In the genomic region with DNA sequence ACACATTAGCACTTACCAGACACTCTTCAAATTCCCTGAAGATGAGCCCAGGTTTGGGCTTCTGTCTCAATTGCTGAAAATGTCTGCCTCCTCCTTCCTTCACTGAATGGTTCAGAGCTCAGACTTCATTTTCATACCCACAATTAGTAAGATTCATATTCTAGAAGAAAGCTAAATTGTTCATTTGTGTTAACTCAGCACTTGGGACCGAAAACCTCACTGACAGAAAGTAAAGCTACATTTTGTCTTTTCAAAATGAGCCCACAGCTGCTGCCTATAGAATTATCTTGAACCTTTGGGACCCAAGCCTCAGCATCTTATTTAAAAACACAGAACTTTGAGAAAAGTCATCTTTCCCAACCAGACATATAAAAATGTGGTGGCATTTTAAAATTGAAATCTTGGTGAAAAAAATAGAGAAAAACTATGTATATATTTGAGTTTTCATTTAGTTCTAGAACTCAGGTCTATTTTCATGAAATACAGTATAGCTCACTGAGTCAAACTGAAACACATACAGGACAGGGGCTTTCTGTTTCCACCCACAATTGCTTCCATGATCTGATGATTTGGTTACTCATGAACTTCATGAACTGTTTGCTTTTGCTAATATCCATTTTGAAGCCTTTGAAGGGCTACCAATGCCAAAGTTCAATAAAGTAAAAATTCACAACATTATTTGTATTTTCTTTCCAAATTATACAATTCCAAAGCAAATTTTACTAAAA, we compare ENCODE assay signal across 16 cellular contexts.
DNase-seq lines count a peak whose midpoint lies in the region; ATAC-seq, FAIRE-seq and TF ChIP-seq lines count a peak whose summit lies in the region.
"Had no signal": no experiment of that assay in that cellular context is flagged by ENCODE, and none has a peak within 500 bp of the region (broad histone marks: within the 10 kb centered on the region; RNA-seq: fewer than 3 reads in every experiment).

No MANE protein-coding gene starts in this region.

- H3K27me3 Mint-ChIP-seq in activated CD8-positive, alpha-beta T cell treated with anti-CD3 and anti-CD28 coated beads for 36 hours = peaks cover 30% of the 10 kb centered on the region
- H3K27me3 Mint-ChIP-seq in activated CD8-positive, alpha-beta T cell treated with anti-CD3 and anti-CD28 coated beads, Interleukin-2, amount 10 ng/mL, durations not matched to agents 7 days and 5 days (ENCODE audit: low read depth) = no peaks in the 10 kb centered on the region
- peaks cover 44% of the 10 kb centered on the region for H3K27me3 Mint-ChIP-seq in activated naive CD8-positive, alpha-beta T cell treated with anti-CD3 and anti-CD28 coated beads, Interleukin-2, amount 50 U/mL, for 24 hours

- POLR2A ChIA-PET in activated CD8-positive, alpha-beta T cell treated with anti-CD3 and anti-CD28 coated beads for 36 hours (lab: Charles Lee) = no interaction called here
- POLR2A ChIA-PET in activated CD8-positive, alpha-beta T cell treated with anti-CD3 and anti-CD28 coated beads, Interleukin-2, amount 10 ng/mL, durations not matched to agents 7 days and 5 days (lab: Charles Lee) = no interaction called here
- POLR2A ChIA-PET in HepG2 (lab: Yijun Ruan, JAX) = no interaction called here

- no peak overlapping the region for H3K9ac ChIP-seq in HepG2 (ENCODE audit: insufficient read depth, low read depth, low read length)

- BruUV-seq in HepG2 (replicated peaks; lab: Mats Ljungman, UMichigan) = no TSS peak

- no peak overlapping the region for H3K4me2 ChIP-seq in HepG2 (ENCODE audit: low read depth, low read length)
- H3K4me2 ChIP-seq: PC-9 had no signal

- peak overlapping the region; percentile 55 for H3K27ac Mint-ChIP-seq in activated CD8-positive, alpha-beta T cell treated with anti-CD3 and anti-CD28 coated beads for 36 hours
- H3K27ac Mint-ChIP-seq in activated CD8-positive, alpha-beta T cell treated with anti-CD3 and anti-CD28 coated beads, Interleukin-2, amount 10 ng/mL, durations not matched to agents 7 days and 5 days = no peak overlapping the region
- peak overlapping the region; percentile 36 for H3K27ac Mint-ChIP-seq in activated naive CD8-positive, alpha-beta T cell treated with anti-CD3 and anti-CD28 coated beads, Interleukin-2, amount 50 U/mL, for 24 hours

- H4K20me1 ChIP-seq in HepG2 (ENCODE audit: insufficient read depth, low read length) = no peaks in the 10 kb centered on the region

- H3K27ac ChIP-seq in HepG2 (ENCODE audit: extremely low read length, insufficient read depth, low read length) = no peak overlapping the region
- H3K27ac ChIP-seq: neutrophil, PC-9, tibial nerve had no signal

- peak; percentile 54 for DNase-seq in activated CD8-positive, alpha-beta T cell treated with anti-CD3 and anti-CD28 coated beads for 36 hours
- DNase-seq in activated CD8-positive, alpha-beta T cell treated with anti-CD3 and anti-CD28 coated beads, Interleukin-2, amount 10 ng/mL, durations not matched to agents 7 days and 5 days = no peak
- no peak for DNase-seq in activated naive CD8-positive, alpha-beta T cell treated with anti-CD3 and anti-CD28 coated beads, Interleukin-2, amount 50 U/mL, for 24 hours
- DNase-seq in HepG2 (ENCODE audit: low spot score) (no peak), globus pallidus (ENCODE audit: low spot score) (no peak), inferior parietal cortex (ENCODE audit: extremely low spot score) (no peak)
- DNase-seq: erythroblast; islet precursor cell; NCI-H187; PC-9; stimulated activated CD4-positive, alpha-beta T cell treated with anti-CD3 and anti-CD28 coated beads, Interleukin-2, amount 100 ng/mL, for 48 hours had no signal

- no peak for TF ChIP-seq POLR2A in HepG2 (IDR thresholded peaks at IDR 0.05; ENCODE audit: insufficient read depth in 1 of 2, low read depth in 2 of 2, low read length in 2 of 2)

- H3K9me3 ChIP-seq in HepG2 (ENCODE audit: low read length) = no peaks in the 10 kb centered on the region
- H3K9me3 ChIP-seq: neutrophil, tibial nerve had no signal

- H3K4me1 ChIP-seq in HepG2 (ENCODE audit: insufficient read depth, low read length) = 0 out of 2 replicates have a peak, but pooled peaks cover 7% of the 10 kb centered on the region
- H3K4me1 ChIP-seq: tibial nerve had no signal

- 40% methylated on average over 1 of the region's 1 CpG for WGBS in HepG2 (ENCODE audit: low lambda C conversion rate)

- H3K9me3 Mint-ChIP-seq in activated CD8-positive, alpha-beta T cell treated with anti-CD3 and anti-CD28 coated beads for 36 hours = no peaks in the 10 kb centered on the region
- H3K9me3 Mint-ChIP-seq in activated CD8-positive, alpha-beta T cell treated with anti-CD3 and anti-CD28 coated beads, Interleukin-2, amount 10 ng/mL, durations not matched to agents 7 days and 5 days (ENCODE audit: insufficient read depth) = no peaks in the 10 kb centered on the region
- H3K9me3 Mint-ChIP-seq in activated naive CD8-positive, alpha-beta T cell treated with anti-CD3 and anti-CD28 coated beads, Interleukin-2, amount 50 U/mL, for 24 hours = no peaks in the 10 kb centered on the region

- no peak for TF ChIP-seq CTCF in activated CD8-positive, alpha-beta T cell treated with anti-CD3 and anti-CD28 coated beads for 36 hours (IDR thresholded peaks at IDR 0.05)
- no peak for TF ChIP-seq CTCF in HepG2 (CRISPR knock-in tag; IDR thresholded peaks at IDR 0.05)

- peak; percentile 69 for ATAC-seq in activated CD8-positive, alpha-beta T cell treated with anti-CD3 and anti-CD28 coated beads for 36 hours
- ATAC-seq in activated CD8-positive, alpha-beta T cell treated with anti-CD3 and anti-CD28 coated beads, Interleukin-2, amount 10 ng/mL, durations not matched to agents 7 days and 5 days = no peak
- ATAC-seq in GM21447 (IDR thresholded peaks at IDR 0.05; ENCODE audit: unreplicated experiment) (peak; percentile 78), HG03095 (IDR thresholded peaks at IDR 0.05; ENCODE audit: unreplicated experiment) (peak; percentile 74), HepG2 (no peak)
- peak; percentile 53 for ATAC-seq in activated naive CD8-positive, alpha-beta T cell treated with anti-CD3 and anti-CD28 coated beads, Interleukin-2, amount 50 U/mL, for 24 hours

- peaks cover 21% of the 10 kb centered on the region for H3K4me1 Mint-ChIP-seq in activated CD8-positive, alpha-beta T cell treated with anti-CD3 and anti-CD28 coated beads for 36 hours (ENCODE audit: low read depth)
- peaks cover 9% of the 10 kb centered on the region for H3K4me1 Mint-ChIP-seq in activated CD8-positive, alpha-beta T cell treated with anti-CD3 and anti-CD28 coated beads, Interleukin-2, amount 10 ng/mL, durations not matched to agents 7 days and 5 days (ENCODE audit: low read depth)
- peaks cover 32% of the 10 kb centered on the region for H3K4me1 Mint-ChIP-seq in activated naive CD8-positive, alpha-beta T cell treated with anti-CD3 and anti-CD28 coated beads, Interleukin-2, amount 50 U/mL, for 24 hours

- in situ Hi-C loops in HepG2 (cut with HindIII; ENCODE audit: extremely low pct_ligation_motif_present, low pct_unique_long_range_greater_than_20kb) = no loop called here

- no peak for TF ChIP-seq EP300 in HepG2 (IDR thresholded peaks at IDR 0.05; ENCODE audit: low read depth in 2 of 2, low read length in 2 of 2)
- TF ChIP-seq EP300 in HepG2 (CRISPR knock-in tag; IDR thresholded peaks at IDR 0.05; ENCODE audit: borderline replicate concordance) = no peak

- no peak for FAIRE-seq in HepG2 (lab: Jason Lieb, UNC)
- FAIRE-seq: TTC549 had no signal

- intact Hi-C loops in activated CD8-positive, alpha-beta T cell treated with anti-CD3 and anti-CD28 coated beads for 36 hours (cut with micrococcal nuclease) = no loop called here
- intact Hi-C loops in HepG2 (cut with micrococcal nuclease; ENCODE audit: unreplicated experiment) = no loop called here

- no peak overlapping the region for H2AFZ ChIP-seq in HepG2 (ENCODE audit: low read length)
- H2AFZ ChIP-seq: PC-9 had no signal

- H3K27me3 ChIP-seq in HepG2 (ENCODE audit: control insufficient read depth in 1 of 2, insufficient read depth in 2 of 2, low read length in 2 of 2) = no peaks in the 10 kb centered on the region; a peak in 1 of 5 replicates
- H3K27me3 ChIP-seq: neutrophil, tibial nerve had no signal

- no peaks in the 10 kb centered on the region for H3K79me2 ChIP-seq in HepG2 (ENCODE audit: insufficient read depth, low read length)

- H3K4me3 Mint-ChIP-seq in activated CD8-positive, alpha-beta T cell treated with anti-CD3 and anti-CD28 coated beads for 36 hours = no peak overlapping the region
- H3K4me3 Mint-ChIP-seq in activated CD8-positive, alpha-beta T cell treated with anti-CD3 and anti-CD28 coated beads, Interleukin-2, amount 10 ng/mL, durations not matched to agents 7 days and 5 days = no peak overlapping the region
- no peak overlapping the region for H3K4me3 Mint-ChIP-seq in activated naive CD8-positive, alpha-beta T cell treated with anti-CD3 and anti-CD28 coated beads, Interleukin-2, amount 50 U/mL, for 24 hours

- no peaks in the 10 kb centered on the region for H3K36me3 ChIP-seq in HepG2 (replicated peaks in 1 of 2; ENCODE audit: control insufficient read depth in 1 of 2, insufficient read depth in 2 of 2, low read length in 2 of 2)
- H3K36me3 ChIP-seq: neutrophil, tibial nerve had no signal

- H3K4me3 ChIP-seq in HepG2 (replicated peaks in 1 of 3; ENCODE audit: insufficient read depth in 1 of 3, low read depth in 2 of 3, low read length in 3 of 3) = no peak overlapping the region
- H3K4me3 ChIP-seq: PC-9, tibial nerve had no signal

- CTCF ChIA-PET in activated CD8-positive, alpha-beta T cell treated with anti-CD3 and anti-CD28 coated beads for 36 hours (lab: Charles Lee) = interaction anchor here (1.2 to 1.8 kb wide), 2 partner anchors 10 to 20 kb away, joined by 3 to 6 read pairs; no protein-coding TSS in a partner anchor
- CTCF ChIA-PET in activated CD8-positive, alpha-beta T cell treated with anti-CD3 and anti-CD28 coated beads, Interleukin-2, amount 10 ng/mL, durations not matched to agents 7 days and 5 days (lab: Charles Lee) = interaction anchor here (1.3 kb wide), 1 partner anchor 20 kb away, joined by 6 read pairs; no protein-coding TSS in a partner anchor
- CTCF ChIA-PET in HepG2 (lab: Yijun Ruan, JAX; ENCODE audit: low intra/inter-chr PET ratio, low total read pairs) = no interaction called here

- TF ChIP-seq RAD21 in HepG2 (CRISPR knock-in tag; IDR thresholded peaks at IDR 0.05) = no peak

- H3K36me3 Mint-ChIP-seq in activated CD8-positive, alpha-beta T cell treated with anti-CD3 and anti-CD28 coated beads for 36 hours (ENCODE audit: low read depth) = no peaks in the 10 kb centered on the region
- H3K36me3 Mint-ChIP-seq in activated CD8-positive, alpha-beta T cell treated with anti-CD3 and anti-CD28 coated beads, Interleukin-2, amount 10 ng/mL, durations not matched to agents 7 days and 5 days (ENCODE audit: low read depth) = no peaks in the 10 kb centered on the region
- no peaks in the 10 kb centered on the region for H3K36me3 Mint-ChIP-seq in activated naive CD8-positive, alpha-beta T cell treated with anti-CD3 and anti-CD28 coated beads, Interleukin-2, amount 50 U/mL, for 24 hours (ENCODE audit: low read depth)

TF ChIP-seq in HepG2, 621 proteins besides CTCF, POLR2A, EP300 and RAD21 (continues in another document):
- TF ChIP-seq ELF4 (CRISPR knock-in tag; IDR thresholded peaks at IDR 0.05; ENCODE audit: borderline replicate concordance) = no peak
- no peak for TF ChIP-seq RCOR2 (CRISPR knock-in tag; IDR thresholded peaks at IDR 0.05)
- TF ChIP-seq ZNF570 (CRISPR knock-in tag; IDR thresholded peaks at IDR 0.05; ENCODE audit: borderline replicate concordance) = no peak
- TF ChIP-seq ZNF567 (CRISPR knock-in tag; IDR thresholded peaks at IDR 0.05; ENCODE audit: borderline replicate concordance) = no peak

Comparison
In these comparisons a context has a peak if more than half of its experiments do, and no peak if none do; other contexts are left out.
1. ATAC-seq: peak in activated CD8-positive, alpha-beta T cell treated with anti-CD3 and anti-CD28 coated beads for 36 hours (single experiment), GM21447 (single experiment), HG03095 (single experiment) and activated naive CD8-positive, alpha-beta T cell treated with anti-CD3 and anti-CD28 coated beads, Interleukin-2, amount 50 U/mL, for 24 hours (single experiment); none in activated CD8-positive, alpha-beta T cell treated with anti-CD3 and anti-CD28 coated beads, Interleukin-2, amount 10 ng/mL, durations not matched to agents 7 days and 5 days (single experiment) and HepG2 (single experiment).